Comparison of ENCODE assay signal across 24 cellular contexts in the genomic region with DNA sequence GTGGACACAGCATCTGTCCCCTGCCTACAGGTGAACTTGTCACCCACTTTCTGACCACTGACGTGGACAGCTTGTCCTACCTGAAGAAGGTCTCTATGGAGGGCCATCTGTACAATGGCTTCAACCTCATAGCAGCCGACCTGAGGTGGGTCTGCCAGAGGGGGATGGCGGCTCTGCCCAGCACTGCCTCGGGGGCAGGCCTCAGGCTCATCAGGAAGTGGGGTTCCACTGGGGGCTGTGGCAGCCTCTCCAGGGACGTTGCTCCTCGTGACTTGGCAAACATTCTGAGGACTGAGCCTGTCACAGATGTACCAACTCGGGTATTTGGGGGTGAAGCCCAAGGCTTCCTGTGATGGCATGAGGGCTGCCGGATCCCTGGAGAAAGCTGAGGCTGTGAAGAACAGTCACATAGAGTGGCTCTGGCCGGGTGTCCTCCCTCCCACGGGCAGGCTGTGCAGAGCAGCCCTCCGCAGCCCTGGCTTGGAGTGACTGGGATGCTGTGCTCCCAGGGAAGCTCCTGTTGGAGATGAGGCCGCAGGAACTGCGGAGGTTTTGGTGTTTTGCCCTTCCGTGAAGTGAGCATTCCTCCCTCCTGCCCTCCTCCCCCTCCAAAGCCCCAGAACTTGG.
"Had no signal": no experiment of that assay in that cellular context is flagged by ENCODE, and none has a peak within 500 bp of the region (broad histone marks: within the 10 kb centered on the region; RNA-seq: fewer than 3 reads in every experiment).

No MANE protein-coding gene starts in this region.

- H3K27me3 Mint-ChIP-seq: memory B cell; progenitor cell of endocrine pancreas; stimulated activated memory B cell treated with anti-CD40 and anti-IgM and Interleukin-4, amounts not matched to agents 10 μg/mL and 1 μg/mL and 100 μg/mL, for 72 hours; type B pancreatic cell had no signal

- H3K36me3 Mint-ChIP-seq: natural killer cell, type B pancreatic cell had no signal

- ATAC-seq: natural killer cell; stimulated activated memory B cell treated with anti-CD40 and anti-IgM and Interleukin-4, amounts not matched to agents 10 μg/mL and 1 μg/mL and 100 μg/mL, for 72 hours; stimulated activated naive CD8-positive, alpha-beta T cell treated with anti-CD3 and anti-CD28 coated beads, Interleukin-15, Interleukin-2, amounts not matched to agents 100 U/mL and 50 U/mL, for 24 hours had no signal

- FAIRE-seq: frontal cortex had no signal

- H3K27ac Mint-ChIP-seq: immature natural killer cell; memory B cell; natural killer cell; progenitor cell of endocrine pancreas; stimulated activated memory B cell treated with anti-CD40 and anti-IgM and Interleukin-4, amounts not matched to agents 10 μg/mL and 1 μg/mL and 100 μg/mL, for 72 hours; type B pancreatic cell had no signal

- H3K9me3 Mint-ChIP-seq: immature natural killer cell; memory B cell; natural killer cell; stimulated activated memory B cell treated with anti-CD40 and anti-IgM and Interleukin-4, amounts not matched to agents 10 μg/mL and 1 μg/mL and 100 μg/mL, for 72 hours; type B pancreatic cell had no signal

- H3K4me1 Mint-ChIP-seq: stimulated activated memory B cell treated with anti-CD40 and anti-IgM and Interleukin-4, amounts not matched to agents 10 μg/mL and 1 μg/mL and 100 μg/mL, for 72 hours had no signal

- H3K4me2 ChIP-seq: smooth muscle cell had no signal

- H3K4me1 ChIP-seq: parathyroid adenoma, right atrium auricular region, testis, tibial artery had no signal

- H3K27ac ChIP-seq: dorsolateral prefrontal cortex, neutrophil, parathyroid adenoma, right atrium auricular region, testis, tibial artery had no signal

- H3K9ac ChIP-seq: parathyroid adenoma had no signal

- H3K4me3 Mint-ChIP-seq: immature natural killer cell; memory B cell; natural killer cell; stimulated activated memory B cell treated with anti-CD40 and anti-IgM and Interleukin-4, amounts not matched to agents 10 μg/mL and 1 μg/mL and 100 μg/mL, for 72 hours; type B pancreatic cell had no signal

- H3K4me3 ChIP-seq: dorsolateral prefrontal cortex, lung, right atrium auricular region, smooth muscle cell, testis, tibial artery had no signal

- H3K9me3 ChIP-seq: neutrophil, right atrium auricular region, testis, tibial artery had no signal

- DNase-seq: cortex of kidney; dorsolateral prefrontal cortex; effector CD4-positive, alpha-beta T cell; hypothalamus; immature natural killer cell; kidney glomerular epithelial cell; natural killer cell; stimulated activated CD4-positive, alpha-beta T cell treated with anti-CD3 and anti-CD28 coated beads, Interleukin-12 subunit alpha, Interleukin-12 subunit beta, amount 100 ng/mL, for 4 hours; stimulated activated CD4-positive, alpha-beta T cell treated with anti-CD3 and anti-CD28 coated beads, Interleukin-1b, Interleukin-23, amount 100 ng/mL, for 48 hours; stimulated activated CD4-positive, alpha-beta T cell treated with anti-CD3 and anti-CD28 coated beads, Interleukin-4, amount 100 ng/mL, for 24 hours; stimulated activated naive CD8-positive, alpha-beta T cell treated with anti-CD3 and anti-CD28 coated beads, Interleukin-15, Interleukin-2, amounts not matched to agents 100 U/mL and 50 U/mL, for 24 hours; substantia nigra; testis; tibial artery had no signal

- H3K27me3 ChIP-seq: dorsolateral prefrontal cortex, neutrophil, right atrium auricular region, testis, tibial artery had no signal
